In genomic region chr13:42270160-42270856, GRCh38 we compare ENCODE assay signal across 13 cellular contexts. TPM values are rescaled to one million over a fixed set of nuclear protein-coding genes. Genes with fewer than 3 reads are reported as not detected.
DNase-seq lines count a peak whose midpoint lies in the region; ATAC-seq lines count a peak whose summit lies in the region.
"Had no signal": no experiment of that assay in that cellular context is flagged by ENCODE, and none has a peak within 500 bp of the region (broad histone marks: within the 10 kb centered on the region; RNA-seq: fewer than 3 reads in every experiment).

No MANE protein-coding gene starts in this region.

- H3K18ac ChIP-seq in neuronal stem cell (ENCODE audit: low read length), result no peak overlapping the region

- H3K23ac ChIP-seq in neuronal stem cell (ENCODE audit: low read depth, low read length, poor library complexity), result no peak overlapping the region

- ATAC-seq in central memory CD8-positive, alpha-beta T cell (replicated peaks; ENCODE audit: extremely low read depth, poor library complexity, severe bottlenecking), result no peak

- no peak overlapping the region for H2AK5ac ChIP-seq in neuronal stem cell (ENCODE audit: low read depth, low read length)

- CTCF ChIA-PET in activated CD4-positive, alpha-beta T cell treated with anti-CD3 and anti-CD28 coated beads, Interleukin-2, amount 10 ng/mL, durations not matched to agents 7 days and 5 days (lab: Charles Lee), result interaction anchor here (1.3 to 1.6 kb wide), 2 partner anchors 69 to 782 kb away, joined by 3 read pairs; no protein-coding TSS in a partner anchor

- H4K8ac ChIP-seq in neuronal stem cell (ENCODE audit: low read depth, low read length), result no peak overlapping the region

- WGBS in neuronal stem cell (ENCODE audit: extremely low coverage in 2 of 2, insufficient read length in 2 of 2, insufficient replicate concordance in 1 of 2), 2 donors, result no CpG with 5 or more reads among the region's 6 CpGs

- H3K36me3 ChIP-seq in neuronal stem cell (replicated peaks in 1 of 2; ENCODE audit: control insufficient read depth in 2 of 2, insufficient read depth in 2 of 2, low read length in 2 of 2), result no peaks in the 10 kb centered on the region
- H3K36me3 ChIP-seq: heart right ventricle, transverse colon, WERI-Rb-1 had no signal

- no peaks in the 10 kb centered on the region for H3K27me3 ChIP-seq in neuronal stem cell (ENCODE audit: control insufficient read depth in 3 of 3, insufficient read depth in 3 of 3, low read depth in 1 of 3, low read length in 3 of 3)
- H3K27me3 ChIP-seq: heart right ventricle, transverse colon had no signal

- H2BK12ac ChIP-seq in neuronal stem cell (ENCODE audit: low read length), result no peak overlapping the region

- peak overlapping the region in 1 of 2 donors; percentile 62 for H3K4me3 ChIP-seq in neuronal stem cell (ENCODE audit: low read length in 2 of 2)

- no peak overlapping the region for H3K4ac ChIP-seq in neuronal stem cell (ENCODE audit: low read length)

- H3K79me1 ChIP-seq in neuronal stem cell (ENCODE audit: low read depth, low read length), result no peaks in the 10 kb centered on the region

- peaks cover 4 to 7% of the 10 kb centered on the region in 2 donors for H3K9me3 ChIP-seq in neuronal stem cell (replicated peaks in 1 of 2; ENCODE audit: control insufficient read depth in 2 of 2, insufficient read depth in 1 of 2, low read depth in 1 of 2, low read length in 2 of 2)
- H3K9me3 ChIP-seq: heart right ventricle, transverse colon had no signal

- peaks cover 9% of the 10 kb centered on the region for H3K9me3 Mint-ChIP-seq in activated CD4-positive, alpha-beta T cell treated with anti-CD3 and anti-CD28 coated beads, Interleukin-2, amount 10 ng/mL, durations not matched to agents 7 days and 5 days
- H3K9me3 Mint-ChIP-seq in central memory CD8-positive, alpha-beta T cell, result no peaks in the 10 kb centered on the region

- no peak overlapping the region for H2BK15ac ChIP-seq in neuronal stem cell (ENCODE audit: low read length)

- no peak overlapping the region for H2BK120ac ChIP-seq in neuronal stem cell (ENCODE audit: low read depth, low read length)

- peak overlapping the region; percentile 99 for H3K4me3 Mint-ChIP-seq in activated CD4-positive, alpha-beta T cell treated with anti-CD3 and anti-CD28 coated beads, Interleukin-2, amount 10 ng/mL, durations not matched to agents 7 days and 5 days
- H3K4me3 Mint-ChIP-seq in central memory CD8-positive, alpha-beta T cell, result peak overlapping the region; percentile 94

- no peak overlapping the region for H3K14ac ChIP-seq in neuronal stem cell (ENCODE audit: low read length)

- H3K27me3 Mint-ChIP-seq in activated CD4-positive, alpha-beta T cell treated with anti-CD3 and anti-CD28 coated beads, Interleukin-2, amount 10 ng/mL, durations not matched to agents 7 days and 5 days, result peaks cover 3% of the 10 kb centered on the region
- no peaks in the 10 kb centered on the region for H3K27me3 Mint-ChIP-seq in central memory CD8-positive, alpha-beta T cell

- H3K4me1 ChIP-seq in neuronal stem cell (ENCODE audit: control insufficient read depth in 2 of 2, insufficient read depth in 1 of 2, low read depth in 1 of 2, low read length in 2 of 2), result peaks cover 5% of the 10 kb centered on the region in 2 donors

- no peak overlapping the region for H3K9ac ChIP-seq in neuronal stem cell (ENCODE audit: low read depth, low read length, poor library complexity)

- peak overlapping the region; percentile 52 for H3K27ac Mint-ChIP-seq in activated CD4-positive, alpha-beta T cell treated with anti-CD3 and anti-CD28 coated beads, Interleukin-2, amount 10 ng/mL, durations not matched to agents 7 days and 5 days
- H3K27ac Mint-ChIP-seq in central memory CD8-positive, alpha-beta T cell (ENCODE audit: low read depth), result peak overlapping the region; percentile 95

- no peak overlapping the region for H3K27ac ChIP-seq in neuronal stem cell (replicated peaks; ENCODE audit: low read length)

- H2AFZ ChIP-seq in neuronal stem cell (ENCODE audit: low read length), result peak overlapping the region; percentile 96

- POLR2A ChIA-PET in activated CD4-positive, alpha-beta T cell treated with anti-CD3 and anti-CD28 coated beads, Interleukin-2, amount 10 ng/mL, durations not matched to agents 7 days and 5 days (lab: Charles Lee), result interaction anchor here (0.6 kb wide), 1 partner anchor 36 kb away, joined by 3 read pairs; no protein-coding TSS in a partner anchor

- H3K4me2 ChIP-seq in neuronal stem cell (ENCODE audit: insufficient read depth, low read length, poor library complexity, severe bottlenecking), result no peak overlapping the region

- peaks cover 38% of the 10 kb centered on the region for H3K4me1 Mint-ChIP-seq in activated CD4-positive, alpha-beta T cell treated with anti-CD3 and anti-CD28 coated beads, Interleukin-2, amount 10 ng/mL, durations not matched to agents 7 days and 5 days
- H3K4me1 Mint-ChIP-seq in central memory CD8-positive, alpha-beta T cell, result peaks cover 45% of the 10 kb centered on the region

- peaks cover 11% of the 10 kb centered on the region for H3K36me3 Mint-ChIP-seq in activated CD4-positive, alpha-beta T cell treated with anti-CD3 and anti-CD28 coated beads, Interleukin-2, amount 10 ng/mL, durations not matched to agents 7 days and 5 days (ENCODE audit: low read depth)
- peaks cover 19% of the 10 kb centered on the region for H3K36me3 Mint-ChIP-seq in central memory CD8-positive, alpha-beta T cell (ENCODE audit: insufficient read depth)

- no peak overlapping the region for H4K91ac ChIP-seq in neuronal stem cell (ENCODE audit: low read depth, low read length, poor library complexity)

- DNase-seq in activated CD4-positive, alpha-beta T cell treated with anti-CD3 and anti-CD28 coated beads, Interleukin-2, amount 10 ng/mL, durations not matched to agents 7 days and 5 days, result no peak
- DNase-seq in activated CD4-positive, alpha-beta T cell treated with anti-CD3 and anti-CD28 coated beads for 48 hours, result no peak
- peak; percentile 9 for DNase-seq in NAMALWA (ENCODE audit: low spot score)
- DNase-seq in central memory CD8-positive, alpha-beta T cell (ENCODE audit: low spot score in 2 of 2), result no peak
- no peak for DNase-seq in neuronal stem cell (ENCODE audit: low spot score)
- no peak for DNase-seq in superior temporal gyrus (ENCODE audit: extremely low spot score)
- DNase-seq in COLO668 (lab: John Stamatoyannopoulos, UW; ENCODE audit: unreplicated experiment), result no peak
- no peak for DNase-seq in NCI-H2107 treated with DMSO at 0.1 percent for 48 hours (lab: John Stamatoyannopoulos, UW; ENCODE audit: unreplicated experiment)
- DNase-seq: heart right ventricle, NCI-H524, SHP77, transverse colon, WERI-Rb-1 had no signal

- no peak overlapping the region for H2BK5ac ChIP-seq in neuronal stem cell (ENCODE audit: low read length)

RNA-seq across cellular contexts. Expression of gene AKAP11, which starts 1.6 kb away (rescaled TPM):
- total RNA-seq in activated CD4-positive, alpha-beta T cell treated with anti-CD3 and anti-CD28 coated beads, Interleukin-2, amount 10 ng/mL, durations not matched to agents 7 days and 5 days, result 10 to 100 TPM; 27.2 to 30.1 TPM
- polyA plus RNA-seq in neuronal stem cell (2013, experiment 1 of 2), result 8.0 TPM
- 8.1 TPM for polyA plus RNA-seq in neuronal stem cell (2013, experiment 2 of 2)
